8 cellular contexts compared by ENCODE assay signal in the genomic region with DNA sequence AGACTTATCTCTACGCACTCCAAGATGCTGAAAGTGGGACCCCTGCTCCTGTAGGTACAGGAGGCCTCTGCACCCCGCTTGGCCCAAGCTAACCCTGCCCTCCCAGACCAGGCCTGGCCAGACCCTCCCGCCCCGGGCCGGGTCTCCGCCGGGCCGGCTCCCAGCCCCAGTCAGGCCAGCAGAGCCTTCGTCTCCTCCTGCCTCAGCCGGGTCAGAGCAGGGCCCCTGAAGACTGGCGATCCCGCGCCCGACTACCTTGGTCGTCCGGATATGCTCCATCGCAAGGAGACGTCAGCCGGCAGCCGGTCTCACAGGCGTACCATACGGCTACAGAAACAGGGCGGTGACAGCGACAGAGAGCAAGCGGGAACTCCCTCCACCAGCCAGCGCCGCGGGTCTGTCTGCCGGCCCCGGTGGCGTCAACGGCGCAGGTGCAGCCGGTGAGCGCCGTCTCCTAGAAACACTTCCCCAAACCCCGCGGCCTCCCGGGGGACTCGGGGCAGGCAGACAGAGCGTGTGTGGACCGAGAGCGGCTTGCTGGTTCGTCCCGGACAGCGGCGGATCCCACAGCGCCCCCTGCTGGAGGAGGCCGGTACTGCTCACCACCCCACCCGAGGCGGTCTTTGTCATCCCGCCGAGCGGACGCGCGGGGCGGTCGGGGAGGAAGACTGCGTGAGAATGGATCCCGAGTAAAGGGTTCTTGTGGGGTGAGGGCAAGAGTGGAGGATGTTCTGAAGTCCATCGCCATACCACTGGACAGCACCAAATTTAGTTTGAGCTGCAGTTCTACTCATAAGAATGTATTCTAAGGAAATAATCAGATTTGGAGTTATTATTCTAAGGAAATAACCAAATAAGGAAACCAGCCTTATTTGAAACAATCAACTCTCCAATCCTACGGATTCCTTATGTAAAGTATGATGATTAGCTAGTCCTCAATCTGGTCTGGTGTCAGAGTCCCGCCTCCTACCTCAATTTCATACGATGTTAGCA. TPM values are rescaled to one million over a fixed set of nuclear protein-coding genes. Genes with fewer than 3 reads are reported as not detected.
DNase-seq lines count a peak whose midpoint lies in the region; ATAC-seq and TF ChIP-seq lines count a peak whose summit lies in the region.

TSS of gene MTMR6 (minus strand) at position 520 of the 993 bp plus-strand sequence. CDS start at position 279, 241 bp downstream.

- H3K4me1 ChIP-seq in left lung = peaks cover 4 to 30% of the 10 kb centered on the region in 2 donors

- H3K36me3 ChIP-seq in left lung = no peaks in the 10 kb centered on the region

- TF ChIP-seq CTCF in left lung (IDR thresholded peaks at IDR 0.05) = peak; percentile 100

- H3K9me3 ChIP-seq in left lung = no peaks in the 10 kb centered on the region

- peak within 1 kb of the TSS; percentile 95 to 99 for H3K27ac ChIP-seq in left lung

- intact Hi-C loops in left lung (cut with DNase I) = no loop called here

- peak within 1 kb of the TSS; percentile 92 to 93 for H3K4me3 ChIP-seq in left lung

- H3K27me3 ChIP-seq in left lung = peaks cover 0 to 16% of the 10 kb centered on the region in 2 donors

- DNase-seq in C1 segment of cervical spinal cord (lab: John Stamatoyannopoulos, UW) = peak; percentile 75 to 94 (median 89)
- DNase-seq in GM19240 (ENCODE audit: insufficient read length, low spot score) = peak; percentile 89
- DNase-seq in NCI-H69 (lab: John Stamatoyannopoulos, UW) = peak; percentile 92
- DNase-seq in activated CD4-positive, alpha-beta T cell treated with anti-CD3 and anti-CD28 coated beads, Interleukin-2, amount 50 U/mL, for 1 hour = peak; percentile 95
- peak; percentile 90 for DNase-seq in dedifferentiated amniotic fluid mesenchymal stem cell (ENCODE audit: extremely low spot score)
- DNase-seq in left lung = peak; percentile 94 to 100
- peak; percentile 96 for DNase-seq in stimulated activated CD4-positive, alpha-beta T cell treated with anti-CD3 and anti-CD28 coated beads, Interleukin-4, amount 100 ng/mL, for 1 hour

- peak; percentile 96 for ATAC-seq in HG03460 (IDR thresholded peaks at IDR 0.05; ENCODE audit: unreplicated experiment)
- ATAC-seq in left lung = peak; percentile 100

RNA-seq across cellular contexts. Expression of gene MTMR6, which starts in this region (rescaled TPM):
- 10 to 100 TPM; 16.3 to 22.5 TPM for total RNA-seq in left lung

Comparison
In these comparisons a context has a peak if more than half of its experiments do, and no peak if none do; other contexts are left out.
1. Peak in every context shown above with its lines: DNase-seq, ATAC-seq, H3K4me3 ChIP-seq and H3K27ac ChIP-seq.